In the genomic region with DNA sequence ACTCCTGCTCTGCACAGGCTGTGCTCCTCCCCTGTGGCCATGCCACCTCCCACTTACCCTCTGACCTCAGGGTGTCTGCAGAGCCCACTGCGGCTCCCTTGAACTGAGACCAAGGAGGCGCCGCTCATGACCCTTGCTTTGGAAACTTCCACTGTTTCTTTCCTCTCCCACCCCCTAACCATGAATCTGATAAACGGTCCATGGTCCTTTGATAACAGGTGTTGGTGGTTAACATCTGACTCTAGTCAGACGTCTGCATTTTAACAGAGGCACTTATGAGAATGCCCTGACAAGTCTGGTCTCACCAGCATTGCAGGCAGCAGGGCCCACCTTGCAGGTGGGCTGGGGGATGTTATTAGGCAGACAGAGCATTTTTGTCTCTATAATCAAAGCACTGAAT, we compare ENCODE assay signal across 17 cellular contexts.
"Had no signal": no experiment of that assay in that cellular context is flagged by ENCODE, and none has a peak within 500 bp of the region (broad histone marks: within the 10 kb centered on the region; RNA-seq: fewer than 3 reads in every experiment).

No MANE protein-coding gene starts in this region.

- H3K27ac ChIP-seq: colonic mucosa, esophagus squamous epithelium, gastrocnemius medialis, heart right ventricle, left lung, lower lobe of right lung had no signal

- H3K4me1 ChIP-seq: colonic mucosa, gastrocnemius medialis, heart right ventricle, left lung had no signal

- H3K4me3 ChIP-seq: colonic mucosa, esophagus squamous epithelium, gastrocnemius medialis, heart right ventricle, left lung, lower lobe of right lung, mucosa of descending colon had no signal

- H3K9me3 ChIP-seq: colonic mucosa, esophagus squamous epithelium, gastrocnemius medialis, heart right ventricle, left lung, lower lobe of right lung, mucosa of descending colon had no signal

- H3K36me3 ChIP-seq: colonic mucosa, esophagus squamous epithelium, gastrocnemius medialis, heart right ventricle, left lung, lower lobe of right lung had no signal

- ATAC-seq: gastrocnemius medialis, heart right ventricle, left cardiac atrium, left lung, left ventricle myocardium superior, lower lobe of right lung, mucosa of descending colon had no signal

- DNase-seq: colonic mucosa; cortex of kidney; effector CD8-positive, alpha-beta T cell; esophagus squamous epithelium; foreskin fibroblast; foreskin melanocyte; gastrocnemius medialis; glutamatergic neuron; head of caudate nucleus; heart right ventricle; hippocampal formation; left cardiac atrium; left lung; left ventricle myocardium superior; lower lobe of right lung; mesenchymal stem cell; mucosa of descending colon had no signal

- H3K27me3 ChIP-seq: colonic mucosa, esophagus squamous epithelium, gastrocnemius medialis, heart right ventricle, left lung had no signal
